Comparison of ENCODE assay signal across 8 cellular contexts in genomic region chr4:180664766-180665368, GRCh38.
DNase-seq lines count a peak whose midpoint lies in the region; ATAC-seq and TF ChIP-seq lines count a peak whose summit lies in the region.

No MANE protein-coding gene starts in this region.

- H3K27ac ChIP-seq in brain microvascular endothelial cell, result no peak overlapping the region

- H3K27me3 ChIP-seq in brain microvascular endothelial cell (replicated peaks), result no peaks in the 10 kb centered on the region

- in situ Hi-C loops in brain microvascular endothelial cell (cut with HindIII; ENCODE audit: low pct_ligation_motif_present, low sequenced_read_pairs), result no loop called here

- DNase-seq in AG08395 (ENCODE audit: low spot score) (peak; percentile 69), NCI-H1105 (lab: John Stamatoyannopoulos, UW) (peak; percentile 69), brain microvascular endothelial cell (peak; percentile 87), inferior parietal cortex (ENCODE audit: extremely low spot score) (peak; percentile 95)
- peak; percentile 15 to 45 (median 20) for DNase-seq in stimulated activated CD4-positive, alpha-beta T cell treated with anti-CD3 and anti-CD28 coated beads, Interleukin-1b, Interleukin-23, amount 100 ng/mL, for 24 hours (ENCODE audit: low read depth in 4 of 4, low spot score in 1 of 4)

- peak; percentile 75 for TF ChIP-seq CTCF in brain microvascular endothelial cell (IDR thresholded peaks at IDR 0.05; ENCODE audit: low read depth, low read length, missing control alignments)

- H3K36me3 ChIP-seq in brain microvascular endothelial cell (replicated peaks), result no peaks in the 10 kb centered on the region

- ATAC-seq in GM18498 (IDR thresholded peaks at IDR 0.05; ENCODE audit: unreplicated experiment), result peak; percentile 87
- ATAC-seq in HG02840 (IDR thresholded peaks at IDR 0.05; ENCODE audit: low FRiP score, unreplicated experiment), result peak; percentile 74
- ATAC-seq in SK-N-SH treated with all-trans-retinoic acid at 6 μM for 48 hours, result peak; percentile 93

- H3K4me3 ChIP-seq in brain microvascular endothelial cell (ENCODE audit: low read depth, low read length), result no peak overlapping the region

TF ChIP-seq in SK-N-SH treated with all-trans-retinoic acid at 6 μM for 48 hours, 23 proteins besides CTCF, POLR2A, EP300 and RAD21:
- no peak for TF ChIP-seq CREB5 (CRISPR knock-in tag; IDR thresholded peaks at IDR 0.05; ENCODE audit: low read depth)
- no peak for TF ChIP-seq ARNTL (CRISPR knock-in tag; IDR thresholded peaks at IDR 0.05; ENCODE audit: borderline replicate concordance, low read depth)
- TF ChIP-seq GLIS3 (CRISPR knock-in tag; IDR thresholded peaks at IDR 0.05), result no peak
- TF ChIP-seq ZNF565 (CRISPR knock-in tag; conservative IDR thresholded peaks at IDR 0.05; ENCODE audit: low read depth), result no peak
- TF ChIP-seq CSDC2 (CRISPR knock-in tag; IDR thresholded peaks at IDR 0.05), result no peak
- TF ChIP-seq ISL1 (CRISPR knock-in tag; IDR thresholded peaks at IDR 0.05), result no peak
- no peak for TF ChIP-seq ESRRG (CRISPR knock-in tag; IDR thresholded peaks at IDR 0.05)
- TF ChIP-seq ZFP3 (CRISPR knock-in tag; IDR thresholded peaks at IDR 0.05), result no peak
- TF ChIP-seq SNAI2 (CRISPR knock-in tag; IDR thresholded peaks at IDR 0.05), result no peak
- TF ChIP-seq ZFP30 (CRISPR knock-in tag; IDR thresholded peaks at IDR 0.05), result no peak
- TF ChIP-seq POU6F1 (CRISPR knock-in tag; IDR thresholded peaks at IDR 0.05; ENCODE audit: borderline replicate concordance, low read depth), result no peak
- no peak for TF ChIP-seq TCF4 (CRISPR knock-in tag; IDR thresholded peaks at IDR 0.05; ENCODE audit: borderline replicate concordance)

Comparison
In these comparisons a context has a peak if more than half of its experiments do, and no peak if none do; other contexts are left out.
1. DNase-seq: peak in every context shown above with its lines; median percentile 95 in inferior parietal cortex; 87 in brain microvascular endothelial cell; 69 in AG08395; 69 in NCI-H1105; 20 in stimulated activated CD4-positive, alpha-beta T cell treated with anti-CD3 and anti-CD28 coated beads, Interleukin-1b, Interleukin-23, amount 100 ng/mL, for 24 hours.